26 cellular contexts compared by ENCODE assay signal in genomic region chr14:65928995-65929394, GRCh38.
DNase-seq lines count a peak whose midpoint lies in the region; ATAC-seq lines count a peak whose summit lies in the region.
"Had no signal": no experiment of that assay in that cellular context is flagged by ENCODE, and none has a peak within 500 bp of the region (broad histone marks: within the 10 kb centered on the region; RNA-seq: fewer than 3 reads in every experiment).

No MANE protein-coding gene starts in this region.

- H3K27ac Mint-ChIP-seq in activated naive CD4-positive, alpha-beta T cell treated with anti-CD3 and anti-CD28 coated beads, Interleukin-2, amount 10 ng/mL, durations not matched to agents 7 days and 5 days, result peak overlapping the region; percentile 99
- H3K27ac Mint-ChIP-seq in T-helper 17 cell, result peak overlapping the region; percentile 89
- peak overlapping the region; percentile 89 to 91 for H3K27ac Mint-ChIP-seq in effector memory CD8-positive, alpha-beta T cell
- peak overlapping the region; percentile 22 to 98 for H3K27ac Mint-ChIP-seq in stimulated activated naive CD8-positive, alpha-beta T cell treated with anti-CD3 and anti-CD28 coated beads, Interleukin-15, amount 100 ng/mL, for 72 hours
- H3K27ac Mint-ChIP-seq: endodermal cell; stimulated activated naive B cell treated with anti-CD40 and anti-IgM and Interleukin-4, amounts not matched to agents 10 μg/mL and 1 μg/mL and 100 μg/mL, for 72 hours; WTC11 had no signal

- H3K9me3 Mint-ChIP-seq in activated naive CD4-positive, alpha-beta T cell treated with anti-CD3 and anti-CD28 coated beads, Interleukin-2, amount 10 ng/mL, durations not matched to agents 7 days and 5 days, result peaks cover 13% of the 10 kb centered on the region
- no peaks in the 10 kb centered on the region for H3K9me3 Mint-ChIP-seq in effector memory CD8-positive, alpha-beta T cell
- peaks cover 0 to 8% of the 10 kb centered on the region in 2 donors for H3K9me3 Mint-ChIP-seq in stimulated activated naive CD8-positive, alpha-beta T cell treated with anti-CD3 and anti-CD28 coated beads, Interleukin-15, amount 100 ng/mL, for 72 hours
- H3K9me3 Mint-ChIP-seq: endodermal cell; stimulated activated naive B cell treated with anti-CD40 and anti-IgM and Interleukin-4, amounts not matched to agents 10 μg/mL and 1 μg/mL and 100 μg/mL, for 72 hours had no signal

- no peak overlapping the region for H3K4me3 ChIP-seq in right cardiac atrium (ENCODE audit: low read length)
- H3K4me3 ChIP-seq: esophagus squamous epithelium, SK-N-MC, thoracic aorta had no signal

- H3K9me3 ChIP-seq in T-helper 17 cell (ENCODE audit: control insufficient read depth, low read length, poor library complexity, severe bottlenecking) (no peaks in the 10 kb centered on the region), right cardiac atrium (ENCODE audit: control insufficient read depth, low read length) (no peaks in the 10 kb centered on the region)
- H3K9me3 ChIP-seq: esophagus squamous epithelium, thoracic aorta had no signal

- H3K36me3 Mint-ChIP-seq in activated naive CD4-positive, alpha-beta T cell treated with anti-CD3 and anti-CD28 coated beads, Interleukin-2, amount 10 ng/mL, durations not matched to agents 7 days and 5 days, result peaks cover 38% of the 10 kb centered on the region
- H3K36me3 Mint-ChIP-seq in T-helper 17 cell (ENCODE audit: low read depth), result no peaks in the 10 kb centered on the region
- peaks cover 3% of the 10 kb centered on the region for H3K36me3 Mint-ChIP-seq in effector memory CD8-positive, alpha-beta T cell (ENCODE audit: insufficient read depth)
- H3K36me3 Mint-ChIP-seq: stimulated activated naive B cell treated with anti-CD40 and anti-IgM and Interleukin-4, amounts not matched to agents 10 μg/mL and 1 μg/mL and 100 μg/mL, for 72 hours; WTC11 had no signal

- no peak overlapping the region for H3K4me3 Mint-ChIP-seq in activated naive CD4-positive, alpha-beta T cell treated with anti-CD3 and anti-CD28 coated beads, Interleukin-2, amount 10 ng/mL, durations not matched to agents 7 days and 5 days
- H3K4me3 Mint-ChIP-seq in T-helper 17 cell, result peak overlapping the region; percentile 64
- H3K4me3 Mint-ChIP-seq in effector memory CD8-positive, alpha-beta T cell, result peak overlapping the region; percentile 72 to 85
- peak overlapping the region in 1 of 2 donors; percentile 70 for H3K4me3 Mint-ChIP-seq in stimulated activated naive CD8-positive, alpha-beta T cell treated with anti-CD3 and anti-CD28 coated beads, Interleukin-15, amount 100 ng/mL, for 72 hours
- H3K4me3 Mint-ChIP-seq: endodermal cell; stimulated activated naive B cell treated with anti-CD40 and anti-IgM and Interleukin-4, amounts not matched to agents 10 μg/mL and 1 μg/mL and 100 μg/mL, for 72 hours; WTC11 had no signal

- DNase-seq in activated naive CD4-positive, alpha-beta T cell treated with anti-CD3 and anti-CD28 coated beads, Interleukin-2, amount 10 ng/mL, durations not matched to agents 7 days and 5 days, result no peak
- DNase-seq in activated naive CD4-positive, alpha-beta T cell treated with Interleukin-2 at 50 U/mL for 16 hours, result no peak
- DNase-seq in T-helper 17 cell (no peak), right cardiac atrium (no peak)
- DNase-seq in effector memory CD8-positive, alpha-beta T cell, result no peak
- no peak for DNase-seq in stimulated activated naive CD8-positive, alpha-beta T cell treated with anti-CD3 and anti-CD28 coated beads, Interleukin-15, amount 100 ng/mL, for 72 hours
- DNase-seq: activated effector memory CD4-positive, alpha-beta T cell treated with Interleukin-2 at 50 U/mL for 16 hours; cortex of kidney; DMS 273 treated with DMSO at 0.1 percent for 48 hours; endodermal cell; esophagus squamous epithelium; IMR-90; mesenchymal stem cell; NCI-H1105 treated with DMSO at 0.1 percent for 48 hours; NCI-H2029 treated with DMSO at 0.1 percent for 48 hours; NCI-H226; retina; RPMI8226; stimulated activated CD4-positive, alpha-beta T cell treated with anti-CD3 and anti-CD28 coated beads, Interleukin-4, amount 100 ng/mL, for 1 hour; stimulated activated naive B cell treated with anti-CD40 and anti-IgM and Interleukin-4, amounts not matched to agents 10 μg/mL and 1 μg/mL and 100 μg/mL, for 72 hours had no signal

- ATAC-seq in T-helper 17 cell, result no peak
- ATAC-seq in effector memory CD8-positive, alpha-beta T cell (replicated peaks), result no peak
- ATAC-seq in stimulated activated naive CD8-positive, alpha-beta T cell treated with anti-CD3 and anti-CD28 coated beads, Interleukin-15, amount 100 ng/mL, for 72 hours, result no peak
- no peak for ATAC-seq in GM18517 (IDR thresholded peaks at IDR 0.05; ENCODE audit: unreplicated experiment)
- no peak for ATAC-seq in right cardiac atrium
- ATAC-seq: HCT116; stimulated activated naive B cell treated with anti-CD40 and anti-IgM and Interleukin-4, amounts not matched to agents 10 μg/mL and 1 μg/mL and 100 μg/mL, for 72 hours; WTC11 had no signal

- peaks cover 77% of the 10 kb centered on the region for H3K4me1 Mint-ChIP-seq in activated naive CD4-positive, alpha-beta T cell treated with anti-CD3 and anti-CD28 coated beads, Interleukin-2, amount 10 ng/mL, durations not matched to agents 7 days and 5 days
- peaks cover 52% of the 10 kb centered on the region for H3K4me1 Mint-ChIP-seq in T-helper 17 cell
- peaks cover 49 to 58% of the 10 kb centered on the region in 2 donors for H3K4me1 Mint-ChIP-seq in effector memory CD8-positive, alpha-beta T cell (ENCODE audit: low read depth in 2 of 2)
- H3K4me1 Mint-ChIP-seq in stimulated activated naive CD8-positive, alpha-beta T cell treated with anti-CD3 and anti-CD28 coated beads, Interleukin-15, amount 100 ng/mL, for 72 hours, result peaks cover 57% of the 10 kb centered on the region
- H3K4me1 Mint-ChIP-seq: stimulated activated naive B cell treated with anti-CD40 and anti-IgM and Interleukin-4, amounts not matched to agents 10 μg/mL and 1 μg/mL and 100 μg/mL, for 72 hours had no signal

- no peaks in the 10 kb centered on the region for H3K4me1 ChIP-seq in right cardiac atrium (ENCODE audit: control insufficient read depth, insufficient read depth, low read length)
- H3K4me1 ChIP-seq: esophagus squamous epithelium had no signal

- 96% methylated on average over 3 of the region's 3 CpGs for WGBS in right cardiac atrium

- intact Hi-C loops in right cardiac atrium (cut with DNase I), result no loop called here

- no peak overlapping the region for H3K27ac ChIP-seq in right cardiac atrium (ENCODE audit: low read length)
- H3K27ac ChIP-seq: C4-2B, esophagus squamous epithelium, SK-N-MC, thoracic aorta had no signal

- H3K27me3 ChIP-seq in right cardiac atrium (ENCODE audit: control insufficient read depth, insufficient read depth), result no peaks in the 10 kb centered on the region

- CTCF ChIA-PET in activated naive CD4-positive, alpha-beta T cell treated with anti-CD3 and anti-CD28 coated beads, Interleukin-2, amount 10 ng/mL, durations not matched to agents 7 days and 5 days (lab: Charles Lee), result interaction anchor here (1.3 kb wide), 1 partner anchor 11 kb away, joined by 3 read pairs; no protein-coding TSS in a partner anchor

- no peaks in the 10 kb centered on the region for H3K27me3 Mint-ChIP-seq in activated naive CD4-positive, alpha-beta T cell treated with anti-CD3 and anti-CD28 coated beads, Interleukin-2, amount 10 ng/mL, durations not matched to agents 7 days and 5 days
- H3K27me3 Mint-ChIP-seq in T-helper 17 cell, result no peaks in the 10 kb centered on the region
- H3K27me3 Mint-ChIP-seq in effector memory CD8-positive, alpha-beta T cell, result no peaks in the 10 kb centered on the region
- H3K27me3 Mint-ChIP-seq in stimulated activated naive CD8-positive, alpha-beta T cell treated with anti-CD3 and anti-CD28 coated beads, Interleukin-15, amount 100 ng/mL, for 72 hours, result no peaks in the 10 kb centered on the region
